Comparison of ENCODE assay signal across 8 cellular contexts in the genomic region with DNA sequence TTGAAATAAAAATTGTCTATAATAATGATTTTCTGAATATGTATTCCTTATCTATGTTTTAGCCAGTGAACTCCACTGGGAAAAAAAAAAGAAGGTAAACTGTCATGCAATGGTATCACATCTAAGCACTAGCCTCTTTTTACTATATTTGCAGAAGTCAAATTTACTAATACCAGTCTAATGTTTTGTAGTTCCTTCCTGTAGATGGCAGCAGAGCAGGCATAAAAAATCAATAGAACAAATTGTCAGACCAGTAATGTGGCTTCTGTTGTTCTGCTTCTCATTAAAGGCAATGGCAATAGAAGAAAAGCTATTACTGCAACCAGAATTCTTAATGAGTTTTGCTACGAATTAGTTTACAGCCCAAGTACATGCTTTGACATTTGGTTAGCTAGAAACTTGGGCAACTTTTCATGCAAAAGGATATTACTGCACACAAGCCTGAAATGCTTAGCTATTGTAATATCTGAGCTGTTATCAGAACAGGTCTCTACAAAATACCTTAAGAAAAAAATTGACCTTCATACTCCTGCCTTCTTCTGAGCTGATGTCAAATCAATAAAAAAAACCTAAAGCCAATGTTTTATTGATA.
DNase-seq lines count a peak whose midpoint lies in the region; ATAC-seq and TF ChIP-seq lines count a peak whose summit lies in the region.

No MANE protein-coding gene starts in this region.

- no peak overlapping the region for H3K4me3 ChIP-seq in MG63
- no peak overlapping the region for H3K4me3 ChIP-seq in effector memory CD4-positive, alpha-beta T cell (ENCODE audit: insufficient read depth, low read depth, low read length, poor library complexity, severe bottlenecking)

- no peaks in the 10 kb centered on the region for H3K4me1 ChIP-seq in effector memory CD4-positive, alpha-beta T cell (ENCODE audit: control insufficient read depth, insufficient read depth, low read length, poor library complexity, severe bottlenecking)

- peak; percentile 16; the same call in 1 of the 2 replicates for TF ChIP-seq CTCF in GM12874 (IDR thresholded peaks at IDR 0.05; ENCODE audit: insufficient read depth, low read depth, low read length)

- ATAC-seq in HG02759 (IDR thresholded peaks at IDR 0.05; ENCODE audit: unreplicated experiment) = peak; percentile 75

- H3K27me3 ChIP-seq in MG63 = no peaks in the 10 kb centered on the region
- no peaks in the 10 kb centered on the region for H3K27me3 ChIP-seq in effector memory CD4-positive, alpha-beta T cell (replicated peaks; ENCODE audit: control insufficient read depth, insufficient read depth, low read length, poor library complexity, severe bottlenecking)

- H3K27ac ChIP-seq in effector memory CD4-positive, alpha-beta T cell (ENCODE audit: insufficient read depth, low read length, poor library complexity, severe bottlenecking) = no peak overlapping the region

- no peaks in the 10 kb centered on the region for H3K9me3 ChIP-seq in MG63
- H3K9me3 ChIP-seq in effector memory CD4-positive, alpha-beta T cell (ENCODE audit: control insufficient read depth, low read length) = no peaks in the 10 kb centered on the region

- DNase-seq in NCI-H460 (ENCODE audit: extremely low read depth, low read depth) = peak; percentile 3
- peak; percentile 19 for DNase-seq in cerebellum (ENCODE audit: low spot score)
- peak; percentile 86 for DNase-seq in pons (ENCODE audit: low spot score)
- no peak for DNase-seq in MG63
- no peak for DNase-seq in effector memory CD4-positive, alpha-beta T cell
- DNase-seq in stimulated activated CD4-positive, alpha-beta T cell treated with anti-CD3 and anti-CD28 coated beads, Interleukin-1b, Interleukin-23, amount 100 ng/mL, for 48 hours = no peak

- H3K36me3 ChIP-seq in MG63 = no peaks in the 10 kb centered on the region
- no peaks in the 10 kb centered on the region for H3K36me3 ChIP-seq in effector memory CD4-positive, alpha-beta T cell (ENCODE audit: control insufficient read depth, insufficient read depth, low read length)

Comparison
In these comparisons a context has a peak if more than half of its experiments do, and no peak if none do; other contexts are left out.
1. DNase-seq: peak in NCI-H460 (single experiment), cerebellum (single experiment) and pons (single experiment); none in MG63 (single experiment), effector memory CD4-positive, alpha-beta T cell (0 of 3) and stimulated activated CD4-positive, alpha-beta T cell treated with anti-CD3 and anti-CD28 coated beads, Interleukin-1b, Interleukin-23, amount 100 ng/mL, for 48 hours (single experiment).